ENCODE assay signal across 8 cellular contexts in genomic region chr15:94232107-94232506, GRCh38.
DNase-seq lines count a peak whose midpoint lies in the region; ATAC-seq and TF ChIP-seq lines count a peak whose summit lies in the region.

No MANE protein-coding gene starts in this region.

- H3K4me1 Mint-ChIP-seq in activated naive CD8-positive, alpha-beta T cell treated with anti-CD3 and anti-CD28 coated beads, Interleukin-2, amount 50 U/mL, for 24 hours, result peaks cover 91% of the 10 kb centered on the region
- peaks cover 54% of the 10 kb centered on the region for H3K4me1 Mint-ChIP-seq in memory B cell

- H3K4me3 ChIP-seq in AG04449 (ENCODE audit: low read depth, low read length), result peak overlapping the region; percentile 63

- H3K4me3 Mint-ChIP-seq in activated naive CD8-positive, alpha-beta T cell treated with anti-CD3 and anti-CD28 coated beads, Interleukin-2, amount 50 U/mL, for 24 hours, result peak overlapping the region; percentile 86
- peak overlapping the region; percentile 86 for H3K4me3 Mint-ChIP-seq in memory B cell

- POLR2A ChIA-PET in AG04449 (lab: Yijun Ruan, JAX), result interaction anchor here (1.3 kb wide), 1 partner anchor 8 kb away, joined by 3 read pairs; no protein-coding TSS in a partner anchor

- H3K9me3 Mint-ChIP-seq in activated naive CD8-positive, alpha-beta T cell treated with anti-CD3 and anti-CD28 coated beads, Interleukin-2, amount 50 U/mL, for 24 hours, result no peaks in the 10 kb centered on the region
- H3K9me3 Mint-ChIP-seq in memory B cell, result no peaks in the 10 kb centered on the region

- DNase-seq in AG04449 (ENCODE audit: low read depth, low spot score) (no peak), memory B cell (ENCODE audit: low spot score in 2 of 2) (no peak), GDM1 (lab: John Stamatoyannopoulos, UW) (no peak), HUDEP-2 (lab: John Stamatoyannopoulos, UW; ENCODE audit: unreplicated experiment in 76 of 76) (no peak)
- DNase-seq in activated naive CD8-positive, alpha-beta T cell treated with anti-CD3 and anti-CD28 coated beads, Interleukin-2, amount 50 U/mL, for 24 hours, result no peak
- DNase-seq in activated CD4-positive, alpha-beta T cell treated with anti-CD3 and anti-CD28 coated beads, Interleukin-2, amount 50 U/mL, for 4 hours, result no peak

- peak; percentile 17 for ATAC-seq in GM21447 (IDR thresholded peaks at IDR 0.05; ENCODE audit: unreplicated experiment)
- ATAC-seq in activated naive CD8-positive, alpha-beta T cell treated with anti-CD3 and anti-CD28 coated beads, Interleukin-2, amount 50 U/mL, for 24 hours, result no peak
- ATAC-seq in memory B cell (ENCODE audit: low read depth), result peak; percentile 8
- ATAC-seq in HG03442 (IDR thresholded peaks at IDR 0.05; ENCODE audit: unreplicated experiment), result no peak

- no peak for TF ChIP-seq CTCF in AG04449 (IDR thresholded peaks at IDR 0.05; ENCODE audit: insufficient read depth, low read length, missing control alignments)

- peaks cover 2% of the 10 kb centered on the region for H3K36me3 Mint-ChIP-seq in activated naive CD8-positive, alpha-beta T cell treated with anti-CD3 and anti-CD28 coated beads, Interleukin-2, amount 50 U/mL, for 24 hours (ENCODE audit: low read depth)
- H3K36me3 Mint-ChIP-seq in memory B cell, result peaks cover 3% of the 10 kb centered on the region

- no peaks in the 10 kb centered on the region for H3K27me3 Mint-ChIP-seq in activated naive CD8-positive, alpha-beta T cell treated with anti-CD3 and anti-CD28 coated beads, Interleukin-2, amount 50 U/mL, for 24 hours
- H3K27me3 Mint-ChIP-seq in memory B cell, result peaks cover under 1% of the 10 kb centered on the region

- peak overlapping the region; percentile 50 for H3K27ac Mint-ChIP-seq in activated naive CD8-positive, alpha-beta T cell treated with anti-CD3 and anti-CD28 coated beads, Interleukin-2, amount 50 U/mL, for 24 hours
- peak overlapping the region; percentile 58 for H3K27ac Mint-ChIP-seq in memory B cell

- CTCF ChIA-PET in AG04449 (lab: Yijun Ruan, JAX), result interaction anchor here (0.8 to 1.2 kb wide), 2 partner anchors 9 to 32 kb away, joined by 3 read pairs; no protein-coding TSS in a partner anchor

Comparison
In these comparisons a context has a peak if more than half of its experiments do, and no peak if none do; other contexts are left out.
1. ATAC-seq: peak in GM21447 (single experiment) and memory B cell (single experiment); none in activated naive CD8-positive, alpha-beta T cell treated with anti-CD3 and anti-CD28 coated beads, Interleukin-2, amount 50 U/mL, for 24 hours (single experiment) and HG03442 (single experiment).